Comparison of ENCODE assay signal across 1 cellular context in genomic region chr5:143314664-143315063, GRCh38.
TF ChIP-seq lines count a peak whose summit lies in the region.

No MANE protein-coding gene starts in this region.

TF ChIP-seq in A549, 52 proteins besides CTCF, POLR2A, EP300 and RAD21 (continued from another document):
- TF ChIP-seq BCL3 (IDR thresholded peaks at IDR 0.05): no peak
- TF ChIP-seq USF2 (IDR thresholded peaks at IDR 0.05): no peak
- no peak for TF ChIP-seq ATOH8 (CRISPR knock-in tag; IDR thresholded peaks at IDR 0.05; ENCODE audit: low read depth)
- TF ChIP-seq FOSB (CRISPR knock-in tag; IDR thresholded peaks at IDR 0.05): no peak
- no peak for TF ChIP-seq REST (IDR thresholded peaks at IDR 0.05)
